Comparison of ENCODE assay signal across 1 cellular context in genomic region chr1:52676249-52676903, GRCh38.
TF ChIP-seq lines count a peak whose summit lies in the region.

No MANE protein-coding gene starts in this region.

TF ChIP-seq in K562, 482 proteins besides CTCF, POLR2A, EP300 and RAD21:
- TF ChIP-seq ZFP30 (CRISPR knock-in tag; IDR thresholded peaks at IDR 0.05; ENCODE audit: borderline replicate concordance) (no peak), ZNF668 (CRISPR knock-in tag; IDR thresholded peaks at IDR 0.05) (no peak), POLR2AphosphoS2 (IDR thresholded peaks at IDR 0.05; ENCODE audit: low read length) (no peak), ZNF143 (CRISPR knock-in tag; IDR thresholded peaks at IDR 0.05) (no peak), TAF9B (IDR thresholded peaks at IDR 0.05; ENCODE audit: partially characterized antibody) (no peak), ZC3H4 (CRISPR knock-in tag; IDR thresholded peaks at IDR 0.05; ENCODE audit: borderline replicate concordance) (no peak), CHD2 (IDR thresholded peaks at IDR 0.05; ENCODE audit: low read depth, low read length) (no peak), REST (CRISPR knock-in tag; IDR thresholded peaks at IDR 0.05; ENCODE audit: low read depth) (no peak), TRIM25 (IDR thresholded peaks at IDR 0.05; ENCODE audit: borderline replicate concordance) (no peak)
TF ChIP-seq in K562: peak in this region for 0.
